In genomic region chr4:81518762-81519427, GRCh38 we compare ENCODE assay signal across 25 cellular contexts. TPM values are rescaled to one million over a fixed set of nuclear protein-coding genes. Genes with fewer than 3 reads are reported as not detected.
A peak's percentile ranks its signal among the peaks of the same experiment; 100 is the strongest.
DNase-seq lines count a peak whose midpoint lies in the region; ATAC-seq and TF ChIP-seq lines count a peak whose summit lies in the region.
"Had no signal": no experiment of that assay in that cellular context is flagged by ENCODE, and none has a peak within 500 bp of the region (broad histone marks: within the 10 kb centered on the region; RNA-seq: fewer than 3 reads in every experiment).

No MANE protein-coding gene starts in this region.

- H3K9me3 ChIP-seq in stomach: no peaks in the 10 kb centered on the region
- H3K9me3 ChIP-seq: HAP-1 had no signal

- intact Hi-C loops in activated CD4-positive, alpha-beta T cell treated with anti-CD3 and anti-CD28 coated beads, Interleukin-2, amount 10 ng/mL, durations not matched to agents 24 days and 14 days (cut with micrococcal nuclease): no loop called here
- intact Hi-C loops in left colon (cut with DNase I, micrococcal nuclease) (no loop called here), stomach (cut with DNase I; ENCODE audit: low total_unique reads) (no loop called here), MCF 10A (cut with micrococcal nuclease) (no loop called here)

- POLR2A ChIA-PET in WTC11 (lab: Charles Lee) (interaction anchor here (0.6 kb wide), 3 partner anchors 29 to 709 kb away, joined by 3 to 4 read pairs (median 3); no protein-coding TSS in a partner anchor), MCF 10A (lab: Yijun Ruan, JAX) (no interaction called here)

- H3K4me3 ChIP-seq in stomach: no peak overlapping the region
- H3K4me3 ChIP-seq: GM23248, HAP-1 had no signal

- TF ChIP-seq CTCF in WTC11 (IDR thresholded peaks at IDR 0.05) (no peak), stomach (IDR thresholded peaks at IDR 0.05) (no peak), MCF 10A (IDR thresholded peaks at IDR 0.05; ENCODE audit: unreplicated experiment) (no peak)

- WGBS in stomach, 5 donors: 46 to 67% (median 60%) methylated on average over 6 of the region's 6 CpGs

- ATAC-seq in WTC11: peak; percentile 88
- ATAC-seq in left colon: peak; percentile 53
- ATAC-seq in GM18909 (IDR thresholded peaks at IDR 0.05; ENCODE audit: poor library complexity, unreplicated experiment): no peak
- ATAC-seq: Panc1 had no signal

- no peaks in the 10 kb centered on the region for H3K4me1 Mint-ChIP-seq in activated CD4-positive, alpha-beta T cell treated with anti-CD3 and anti-CD28 coated beads, Interleukin-2, amount 10 ng/mL, durations not matched to agents 24 days and 14 days
- H3K4me1 Mint-ChIP-seq in WTC11 (peaks cover 32% of the 10 kb centered on the region), MCF 10A (ENCODE audit: insufficient read depth, unreplicated experiment) (no peaks in the 10 kb centered on the region)

- peaks cover 4% of the 10 kb centered on the region for H3K27me3 Mint-ChIP-seq in activated CD4-positive, alpha-beta T cell treated with anti-CD3 and anti-CD28 coated beads, Interleukin-2, amount 10 ng/mL, durations not matched to agents 24 days and 14 days
- H3K27me3 Mint-ChIP-seq in WTC11 (ENCODE audit: low read depth) (no peaks in the 10 kb centered on the region), MCF 10A (ENCODE audit: insufficient read depth, unreplicated experiment) (no peaks in the 10 kb centered on the region)
- H3K27me3 Mint-ChIP-seq: IgD-negative memory B cell had no signal

- H3K9me3 Mint-ChIP-seq in activated CD4-positive, alpha-beta T cell treated with anti-CD3 and anti-CD28 coated beads, Interleukin-2, amount 10 ng/mL, durations not matched to agents 24 days and 14 days: peaks cover 5% of the 10 kb centered on the region
- peaks cover 5% of the 10 kb centered on the region for H3K9me3 Mint-ChIP-seq in WTC11
- H3K9me3 Mint-ChIP-seq in MCF 10A (ENCODE audit: unreplicated experiment): no peaks in the 10 kb centered on the region
- H3K9me3 Mint-ChIP-seq: IgD-negative memory B cell had no signal

- no peak for TF ChIP-seq POLR2A in stomach (IDR thresholded peaks at IDR 0.05)

- H3K36me3 ChIP-seq in stomach: no peaks in the 10 kb centered on the region
- H3K36me3 ChIP-seq: HAP-1 had no signal

- H3K27ac Mint-ChIP-seq in activated CD4-positive, alpha-beta T cell treated with anti-CD3 and anti-CD28 coated beads, Interleukin-2, amount 10 ng/mL, durations not matched to agents 24 days and 14 days: no peak overlapping the region
- H3K27ac Mint-ChIP-seq in WTC11 (no peak overlapping the region), MCF 10A (ENCODE audit: low read depth, unreplicated experiment) (no peak overlapping the region)
- H3K27ac Mint-ChIP-seq: IgD-negative memory B cell had no signal

- H3K27me3 ChIP-seq in stomach: no peaks in the 10 kb centered on the region

- DNase-seq in activated CD4-positive, alpha-beta T cell treated with anti-CD3 and anti-CD28 coated beads, Interleukin-2, amount 10 ng/mL, durations not matched to agents 24 days and 14 days: peak; percentile 21
- no peak for DNase-seq in activated CD4-positive, alpha-beta T cell treated with anti-CD3 and anti-CD28 coated beads, Interleukin-2, amount 50 U/mL, for 48 hours
- no peak for DNase-seq in WTC11 (ENCODE audit: low spot score)
- DNase-seq in left colon: no peak
- DNase-seq in stomach: no peak
- DNase-seq in MCF 10A (ENCODE audit: unreplicated experiment): no peak
- no peak for DNase-seq in activated CD4-positive, CD25-positive, alpha-beta regulatory T cell (lab: John Stamatoyannopoulos, UW)
- DNase-seq: 8988T, ACHN, DMS153, DND-41, GM23248, MV-4-11, NCI-H1105, NCI-H1436 treated with DMSO at 0.1 percent for 48 hours, NCI-H187 treated with DMSO at 0.1 percent for 48 hours, NCI-H2107, NCI-H69, SHP77 treated with DMSO at 0.1 percent for 48 hours had no signal

- H3K4me3 Mint-ChIP-seq in activated CD4-positive, alpha-beta T cell treated with anti-CD3 and anti-CD28 coated beads, Interleukin-2, amount 10 ng/mL, durations not matched to agents 24 days and 14 days: no peak overlapping the region
- H3K4me3 Mint-ChIP-seq in WTC11: no peak overlapping the region
- H3K4me3 Mint-ChIP-seq in MCF 10A (ENCODE audit: unreplicated experiment): no peak overlapping the region
- H3K4me3 Mint-ChIP-seq: IgD-negative memory B cell had no signal

- no peaks in the 10 kb centered on the region for H3K36me3 Mint-ChIP-seq in activated CD4-positive, alpha-beta T cell treated with anti-CD3 and anti-CD28 coated beads, Interleukin-2, amount 10 ng/mL, durations not matched to agents 24 days and 14 days (ENCODE audit: low read depth)
- H3K36me3 Mint-ChIP-seq in WTC11: no peaks in the 10 kb centered on the region; the same call in 1 of the 2 replicates
- H3K36me3 Mint-ChIP-seq in MCF 10A (ENCODE audit: insufficient read depth, unreplicated experiment): no peaks in the 10 kb centered on the region
- H3K36me3 Mint-ChIP-seq: IgD-negative memory B cell had no signal

- CTCF ChIA-PET in WTC11 (lab: Charles Lee): interaction anchor here (0.6 to 1.0 kb wide), 4 partner anchors 41 to 1171 kb away, joined by 3 to 4 read pairs (median 4); no protein-coding TSS in a partner anchor
- CTCF ChIA-PET in MCF 10A (lab: Yijun Ruan, JAX): interaction anchor here (0.6 to 0.9 kb wide), 3 partner anchors 10 to 748 kb away, joined by 3 read pairs; no protein-coding TSS in a partner anchor

- no TSS peak for BruUV-seq in MCF 10A (replicated peaks; lab: Mats Ljungman, UMichigan)

- peak overlapping the region in 3 of 5 donors; percentile 55 to 79 (median 75) for H3K27ac ChIP-seq in stomach
- H3K27ac ChIP-seq: GM23248, RWPE1 had no signal

- TF ChIP-seq EP300 in stomach (IDR thresholded peaks at IDR 0.05): no peak

- H3K4me1 ChIP-seq in stomach: peaks cover 0 to 12% (median 9%) of the 10 kb centered on the region in 4 donors
- H3K4me1 ChIP-seq: HAP-1 had no signal

TF ChIP-seq in WTC11, 78 proteins besides CTCF, POLR2A, EP300 and RAD21:
- TF ChIP-seq CBFB (CRISPR knock-in tag; IDR thresholded peaks at IDR 0.05; ENCODE audit: low read depth): no peak
- TF ChIP-seq CREM (CRISPR knock-in tag; IDR thresholded peaks at IDR 0.05): no peak
- TF ChIP-seq JUN (CRISPR knock-in tag; IDR thresholded peaks at IDR 0.05): no peak
- TF ChIP-seq ZNF671 (CRISPR knock-in tag; IDR thresholded peaks at IDR 0.05): no peak

RNA-seq across cellular contexts. Expression of gene RASGEF1B, which starts 47.2 kb away (rescaled TPM):
- total RNA-seq in activated CD4-positive, alpha-beta T cell treated with anti-CD3 and anti-CD28 coated beads, Interleukin-2, amount 10 ng/mL, durations not matched to agents 24 days and 14 days: 3.9 and 5.5 TPM in 2 replicates
- total RNA-seq in WTC11 (2021): 3.8 to 6.9 TPM (median 4.0 TPM) in 3 replicates
- 10 to 100 TPM; 13.5 to 24.1 TPM for total RNA-seq in left colon
- total RNA-seq in stomach: 10 to 100 TPM in 2 of 5 donors, 1 to 10 TPM in 3; 7.1 to 56.8 (median 9.6) TPM
- 10 to 100 TPM in 1 of 3 donors, 1 to 10 TPM in 2; 5.4 to 11.6 (median 6.8) TPM for polyA plus RNA-seq in stomach
- total RNA-seq in MCF 10A (2022): 4.8 and 5.4 TPM in 2 replicates
- total RNA-seq: GM23248 had no signal
- polyA plus RNA-seq: BJ had no signal
